8 cellular contexts compared by ENCODE assay signal in genomic region chr20:41232971-41233926, GRCh38.
DNase-seq lines count a peak whose midpoint lies in the region; ATAC-seq, FAIRE-seq and TF ChIP-seq lines count a peak whose summit lies in the region.

No MANE protein-coding gene starts in this region.

- peak; percentile 40 for ATAC-seq in activated T-helper 17 cell treated with anti-CD3 and anti-CD28 coated beads, Interleukin-2, amount 50 U/mL, for 72 hours (replicated peaks)
- peak; percentile 32 to 70 (median 55) for ATAC-seq in heart right ventricle
- no peak for ATAC-seq in GM19328 (IDR thresholded peaks at IDR 0.05; ENCODE audit: unreplicated experiment)
- no peak for ATAC-seq in GM18505 (IDR thresholded peaks at IDR 0.05; ENCODE audit: unreplicated experiment)
- no peak for ATAC-seq in HG02981 (IDR thresholded peaks at IDR 0.05; ENCODE audit: unreplicated experiment)

- no peak for TF ChIP-seq POLR2A in GM18505 (IDR thresholded peaks at IDR 0.05; ENCODE audit: borderline replicate concordance, extremely low read depth, insufficient read depth, insufficient read length)

- peak; percentile 87 for DNase-seq in GM04504 (ENCODE audit: low read depth)
- no peak for DNase-seq in heart right ventricle
- DNase-seq in small intestine: peak; percentile 94
- no peak for DNase-seq in activated T-helper 1 cell treated with anti-CD3 and anti-CD28 coated beads, Interleukin-12 subunit alpha, Interleukin-12 subunit beta, Interleukin-2, Interleukin-4 antibody, amounts not matched to agents 30 ng/mL and 10 ng/mL and 1 ng/mL, durations not matched to agents 14 hours and 24 hours and 36 hours (ENCODE audit: low spot score)

- peaks cover 24 to 74% (median 69%) of the 10 kb centered on the region in 9 donors for H3K4me1 ChIP-seq in heart right ventricle
- H3K4me1 ChIP-seq in small intestine (ENCODE audit: control insufficient read depth in 2 of 2, insufficient read depth in 1 of 2, low read depth in 1 of 2, low read length in 1 of 2): peaks cover 7 to 8% of the 10 kb centered on the region in 2 donors

- peak overlapping the region; percentile 58 for H3K4me3 Mint-ChIP-seq in activated T-helper 17 cell treated with anti-CD3 and anti-CD28 coated beads, Interleukin-2, amount 50 U/mL, for 72 hours
- no peak overlapping the region for H3K4me3 Mint-ChIP-seq in activated T-helper 1 cell treated with anti-CD3 and anti-CD28 coated beads, Interleukin-12 subunit alpha, Interleukin-12 subunit beta, Interleukin-2, Interleukin-4 antibody, amounts not matched to agents 30 ng/mL and 10 ng/mL and 1 ng/mL, durations not matched to agents 14 hours and 24 hours and 36 hours

- peak overlapping the region in 2 of 10 donors; percentile 26 to 34 for H3K4me3 ChIP-seq in heart right ventricle
- no peak overlapping the region for H3K4me3 ChIP-seq in small intestine (ENCODE audit: low read depth in 1 of 2, low read length in 2 of 2)

- no peak overlapping the region for H3K27ac Mint-ChIP-seq in activated T-helper 17 cell treated with anti-CD3 and anti-CD28 coated beads, Interleukin-2, amount 50 U/mL, for 72 hours
- no peak overlapping the region for H3K27ac Mint-ChIP-seq in activated T-helper 1 cell treated with anti-CD3 and anti-CD28 coated beads, Interleukin-12 subunit alpha, Interleukin-12 subunit beta, Interleukin-2, Interleukin-4 antibody, amounts not matched to agents 30 ng/mL and 10 ng/mL and 1 ng/mL, durations not matched to agents 14 hours and 24 hours and 36 hours

- H3K27ac ChIP-seq in heart right ventricle (peak overlapping the region; percentile 63 to 88 (median 82)), small intestine (ENCODE audit: low read depth in 1 of 2, low read length in 1 of 2) (peak overlapping the region; percentile 67 to 81)

- no peak for FAIRE-seq in small intestine (lab: Jason Lieb, UNC)

- no peaks in the 10 kb centered on the region for H3K36me3 ChIP-seq in heart right ventricle
- no peaks in the 10 kb centered on the region for H3K36me3 ChIP-seq in small intestine (ENCODE audit: control insufficient read depth in 2 of 2, insufficient read depth in 2 of 2, low read length in 2 of 2)

- WGBS in heart right ventricle, 2 donors: 74 to 76% methylated on average over 6 of the region's 6 CpGs
- 29 to 74% (median 43%) methylated on average over 6 of the region's 6 CpGs for WGBS in small intestine, 3 donors

- no peaks in the 10 kb centered on the region for H3K27me3 Mint-ChIP-seq in activated T-helper 17 cell treated with anti-CD3 and anti-CD28 coated beads, Interleukin-2, amount 50 U/mL, for 72 hours
- H3K27me3 Mint-ChIP-seq in activated T-helper 1 cell treated with anti-CD3 and anti-CD28 coated beads, Interleukin-12 subunit alpha, Interleukin-12 subunit beta, Interleukin-2, Interleukin-4 antibody, amounts not matched to agents 30 ng/mL and 10 ng/mL and 1 ng/mL, durations not matched to agents 14 hours and 24 hours and 36 hours (ENCODE audit: insufficient read depth): no peaks in the 10 kb centered on the region

- no peaks in the 10 kb centered on the region for H3K9me3 Mint-ChIP-seq in activated T-helper 17 cell treated with anti-CD3 and anti-CD28 coated beads, Interleukin-2, amount 50 U/mL, for 72 hours
- no peaks in the 10 kb centered on the region for H3K9me3 Mint-ChIP-seq in activated T-helper 1 cell treated with anti-CD3 and anti-CD28 coated beads, Interleukin-12 subunit alpha, Interleukin-12 subunit beta, Interleukin-2, Interleukin-4 antibody, amounts not matched to agents 30 ng/mL and 10 ng/mL and 1 ng/mL, durations not matched to agents 14 hours and 24 hours and 36 hours

- no peaks in the 10 kb centered on the region for H3K9me3 ChIP-seq in heart right ventricle
- no peaks in the 10 kb centered on the region for H3K9me3 ChIP-seq in small intestine (ENCODE audit: control insufficient read depth, low read depth)

- peaks cover 4% of the 10 kb centered on the region for H3K4me1 Mint-ChIP-seq in activated T-helper 17 cell treated with anti-CD3 and anti-CD28 coated beads, Interleukin-2, amount 50 U/mL, for 72 hours
- peaks cover 30% of the 10 kb centered on the region for H3K4me1 Mint-ChIP-seq in activated T-helper 1 cell treated with anti-CD3 and anti-CD28 coated beads, Interleukin-12 subunit alpha, Interleukin-12 subunit beta, Interleukin-2, Interleukin-4 antibody, amounts not matched to agents 30 ng/mL and 10 ng/mL and 1 ng/mL, durations not matched to agents 14 hours and 24 hours and 36 hours (ENCODE audit: low read depth)

- H3K36me3 Mint-ChIP-seq in activated T-helper 17 cell treated with anti-CD3 and anti-CD28 coated beads, Interleukin-2, amount 50 U/mL, for 72 hours (ENCODE audit: low read depth): no peaks in the 10 kb centered on the region
- H3K36me3 Mint-ChIP-seq in activated T-helper 1 cell treated with anti-CD3 and anti-CD28 coated beads, Interleukin-12 subunit alpha, Interleukin-12 subunit beta, Interleukin-2, Interleukin-4 antibody, amounts not matched to agents 30 ng/mL and 10 ng/mL and 1 ng/mL, durations not matched to agents 14 hours and 24 hours and 36 hours (ENCODE audit: low read depth): no peaks in the 10 kb centered on the region

- TF ChIP-seq CTCF in heart right ventricle (IDR thresholded peaks at IDR 0.05): no peak

- H3K27me3 ChIP-seq in heart right ventricle (no peaks in the 10 kb centered on the region), small intestine (ENCODE audit: control insufficient read depth in 2 of 2, insufficient read depth in 2 of 2, low read length in 2 of 2) (no peaks in the 10 kb centered on the region)

- intact Hi-C loops in heart right ventricle (cut with DNase I): loop anchor here (1.0 to 10.0 kb wide), 14 partner anchors 16 to 179 kb away; partner anchors contain the start of genes PLCG1 (in 2 of the 10), LPIN3 (in 1 of the 10) and ZHX3 (in 1 of the 10)
- intact Hi-C loops in activated T-helper 1 cell treated with anti-CD3 and anti-CD28 coated beads, Interleukin-12 subunit alpha, Interleukin-12 subunit beta, Interleukin-2, Interleukin-4 antibody, amounts not matched to agents 30 ng/mL and 10 ng/mL and 1 ng/mL, durations not matched to agents 14 hours and 24 hours and 36 hours (cut with micrococcal nuclease): loop anchor here (1.0 to 5.0 kb wide), 10 partner anchors 60 to 265 kb away; partner anchors contain the start of genes LPIN3, TOP1 and ZHX3

Comparison
In these comparisons a context has a peak if more than half of its experiments do, and no peak if none do; other contexts are left out.
1. DNase-seq: peak in GM04504 (single experiment) and small intestine (single experiment); none in heart right ventricle (0 of 2) and activated T-helper 1 cell treated with anti-CD3 and anti-CD28 coated beads, Interleukin-12 subunit alpha, Interleukin-12 subunit beta, Interleukin-2, Interleukin-4 antibody, amounts not matched to agents 30 ng/mL and 10 ng/mL and 1 ng/mL, durations not matched to agents 14 hours and 24 hours and 36 hours (single experiment).
2. ATAC-seq: peak in activated T-helper 17 cell treated with anti-CD3 and anti-CD28 coated beads, Interleukin-2, amount 50 U/mL, for 72 hours (single experiment) and heart right ventricle (8 of 8); none in GM19328 (single experiment), GM18505 (single experiment) and HG02981 (single experiment).